8 cellular contexts compared by ENCODE assay signal in the genomic region with DNA sequence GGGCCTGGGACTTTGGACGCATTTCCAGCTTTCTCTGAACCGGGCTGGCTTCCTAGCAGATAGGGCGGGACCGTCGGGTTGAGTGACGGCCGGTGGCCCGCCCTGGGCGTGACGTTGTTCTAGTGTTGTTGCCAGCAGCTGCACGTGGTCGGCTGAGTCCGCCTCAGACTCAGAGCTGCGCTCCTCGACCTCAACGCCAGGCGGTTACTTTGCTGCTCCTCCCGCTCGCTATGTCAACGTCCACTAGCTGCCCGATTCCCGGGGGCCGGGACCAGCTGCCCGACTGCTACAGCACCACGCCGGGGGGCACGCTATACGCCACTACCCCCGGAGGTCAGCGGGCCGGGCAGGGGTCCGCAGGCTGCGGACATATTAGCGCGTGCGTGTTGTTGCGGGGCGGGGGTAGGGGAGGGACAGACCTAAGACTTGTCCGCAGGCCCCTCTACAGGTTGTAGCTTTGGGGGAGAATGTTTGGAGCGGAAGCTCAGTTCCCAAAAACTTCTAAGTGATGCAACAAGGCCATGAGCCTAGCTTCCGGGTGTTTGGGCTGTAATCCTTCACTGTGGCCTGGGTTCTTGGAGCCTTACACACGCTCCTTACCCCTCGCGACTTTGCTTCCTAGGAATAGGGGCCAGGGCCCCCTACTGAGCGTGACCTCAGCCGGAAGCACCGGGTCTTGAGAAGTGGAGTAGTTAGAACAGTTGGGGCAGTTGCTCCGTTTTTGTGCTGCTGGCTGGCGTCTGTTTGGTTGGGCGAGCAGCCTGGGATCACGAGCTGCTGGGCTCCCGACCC. TPM values are rescaled to one million over a fixed set of nuclear protein-coding genes. Genes with fewer than 3 reads are reported as not detected.
DNase-seq lines count a peak whose midpoint lies in the region; ATAC-seq, FAIRE-seq and TF ChIP-seq lines count a peak whose summit lies in the region.

Gene EIF4EBP3 (plus strand): TSS at position 155 of the 792 bp plus-strand sequence. CDS start 76 bp downstream, at position 231.

- POLR2A ChIA-PET in PC-9 (lab: Charles Lee; ENCODE audit: unreplicated experiment): interaction anchor here (0.6 kb wide), 1 partner anchor 10 kb away, joined by 3 read pairs; the partner anchor contains the start of gene SRA1

- intact Hi-C loops in spleen (cut with DNase I; ENCODE audit: low total_unique reads) (no loop called here), PC-9 (cut with micrococcal nuclease; ENCODE audit: unreplicated experiment) (no loop called here)

- H3K4me2 ChIP-seq in PC-9: no peak within 1 kb of the TSS

- H3K27me3 ChIP-seq in spleen (replicated peaks in 1 of 7) (no peaks in the 10 kb centered on the region), PC-9 (ENCODE audit: insufficient read depth, low read depth) (no peaks in the 10 kb centered on the region)

- TF ChIP-seq POLR2A in GM12891 (IDR thresholded peaks at IDR 0.05; ENCODE audit: low read depth, low read length): peak; percentile 72
- peak; percentile 24 to 57 (median 56) for TF ChIP-seq POLR2A in spleen (IDR thresholded peaks at IDR 0.05)

- H4K20me1 ChIP-seq in PC-9 (ENCODE audit: insufficient read depth): peaks cover 4% of the 10 kb centered on the region; the same call in 1 of the 2 replicates

- peaks cover 0 to 71% (median 36%) of the 10 kb centered on the region in 6 donors for H3K36me3 ChIP-seq in spleen
- peaks cover 7% of the 10 kb centered on the region; the same call in 1 of the 2 replicates for H3K36me3 ChIP-seq in PC-9 (ENCODE audit: low read depth)

- no peaks in the 10 kb centered on the region for H3K27me3 Mint-ChIP-seq in central memory CD8-positive, alpha-beta T cell

- H3K27ac Mint-ChIP-seq in central memory CD8-positive, alpha-beta T cell (ENCODE audit: low read depth): peak within 1 kb of the TSS; percentile 93

- 1 to 6% (median 2%) methylated on average over 30 to 52 of the region's 52 CpGs for WGBS in spleen, 5 donors

- H3K4me1 ChIP-seq in spleen (peaks cover 16 to 47% (median 43%) of the 10 kb centered on the region in 6 donors), PC-9 (replicated peaks; ENCODE audit: insufficient read depth) (no peaks in the 10 kb centered on the region)

- H3K27ac ChIP-seq in spleen (peak within 1 kb of the TSS; percentile 88 to 98 (median 92)), PC-9 (no peak within 1 kb of the TSS)

- BruUV-seq in PC-9 (replicated peaks; lab: Mats Ljungman, UMichigan): no TSS peak

- TF ChIP-seq CTCF in spleen (IDR thresholded peaks at IDR 0.05 in 8 of 11, conservative IDR thresholded peaks at IDR 0.05 in 3 of 11) (peak; percentile 57 to 91 (median 79)), PC-9 (conservative IDR thresholded peaks at IDR 0.05) (no peak)

- CTCF ChIA-PET in PC-9 (lab: Charles Lee): no interaction called here

- H3F3A ChIP-seq in PC-9 (ENCODE audit: insufficient read depth, low read depth): peaks cover 33% of the 10 kb centered on the region; the same call in 1 of the 2 replicates

- H3K4me3 ChIP-seq in spleen: peak within 1 kb of the TSS; percentile 41 to 78 (median 47)
- H3K4me3 ChIP-seq in PC-9: no peak within 1 kb of the TSS

- peaks cover 23% of the 10 kb centered on the region for H3K4me1 Mint-ChIP-seq in central memory CD8-positive, alpha-beta T cell

- H3K9me3 ChIP-seq in spleen: no peaks in the 10 kb centered on the region
- no peaks in the 10 kb centered on the region for H3K9me3 ChIP-seq in PC-9 (ENCODE audit: insufficient read depth, low read depth)

- no peaks in the 10 kb centered on the region for H3K9me2 ChIP-seq in PC-9 (ENCODE audit: insufficient read depth)

- H2AFZ ChIP-seq in PC-9: no peak within 1 kb of the TSS

- H3K4me3 Mint-ChIP-seq in central memory CD8-positive, alpha-beta T cell: peak within 1 kb of the TSS; percentile 66

- H3K79me2 ChIP-seq in PC-9 (ENCODE audit: low read depth): no peaks in the 10 kb centered on the region

- FAIRE-seq in GM12891 (lab: Jason Lieb, UNC): peak; percentile 98

- peaks cover 25% of the 10 kb centered on the region for H3K36me3 Mint-ChIP-seq in central memory CD8-positive, alpha-beta T cell (ENCODE audit: insufficient read depth)

- DNase-seq in GM12891 (ENCODE audit: insufficient read length, low spot score) (peak; percentile 88), NCI-H2081 (lab: John Stamatoyannopoulos, UW) (peak; percentile 78 to 83), iris pigment epithelial cell (ENCODE audit: low read depth) (peak; percentile 95), spleen (peak; percentile 98), PC-9 (no peak)
- peak; percentile 75 to 77 for DNase-seq in central memory CD8-positive, alpha-beta T cell (ENCODE audit: low spot score in 2 of 2)

- ATAC-seq in HG02798 (IDR thresholded peaks at IDR 0.05; ENCODE audit: poor library complexity, unreplicated experiment): peak; percentile 99
- peak; percentile 98 to 99 for ATAC-seq in activated CD4-positive, CD25-positive, alpha-beta regulatory T cell treated with anti-CD3 and anti-CD28 coated beads, Interleukin-2, amount 50 U/mL, for 24 hours
- ATAC-seq in central memory CD8-positive, alpha-beta T cell (replicated peaks; ENCODE audit: extremely low read depth, poor library complexity, severe bottlenecking): peak; percentile 98

- H3K9me3 Mint-ChIP-seq in central memory CD8-positive, alpha-beta T cell: no peaks in the 10 kb centered on the region

TF ChIP-seq in GM12891, 5 proteins besides CTCF, POLR2A, EP300 and RAD21:
- peak; percentile 60; the same call in 1 of the 2 replicates for TF ChIP-seq POU2F2 (IDR thresholded peaks at IDR 0.05; ENCODE audit: low read depth, low read length)
- TF ChIP-seq TAF1 (IDR thresholded peaks at IDR 0.05; ENCODE audit: low read depth, low read length): peak; percentile 44
- TF ChIP-seq POLR2AphosphoS5 (IDR thresholded peaks at IDR 0.05; ENCODE audit: low read depth, low read length): peak; percentile 77; the same call in 1 of the 2 replicates
- TF ChIP-seq PAX5 (IDR thresholded peaks at IDR 0.05; ENCODE audit: insufficient read depth, low read length, severe bottlenecking): no peak

RNA-seq across cellular contexts. Expression of gene EIF4EBP3, which starts in this region (rescaled TPM):
- 10.9 TPM for polyA plus RNA-seq in GM12891 (2012; ENCODE audit: low read depth, missing spikeins)
- total RNA-seq in spleen (10 to 100 TPM; 11.5 to 24.5 (median 16.2) TPM), PC-9 (2021) (4.8 and 5.6 TPM in 2 replicates)
- polyA plus RNA-seq in spleen: 10 to 100 TPM; 60.9 to 75.6 (median 61.6) TPM

Comparison
In these comparisons a context has a peak if more than half of its experiments do, and no peak if none do; other contexts are left out.
1. DNase-seq: peak in GM12891 (single experiment), NCI-H2081 (2 of 2), central memory CD8-positive, alpha-beta T cell (2 of 2), iris pigment epithelial cell (single experiment) and spleen (single experiment); none in PC-9 (0 of 2).
2. Peak in every context shown above with its lines, with median percentiles within 50 percentile points of each other: ATAC-seq.